In genomic region chr3:20563236-20563635, GRCh38 we compare ENCODE assay signal across 23 cellular contexts.
A peak's percentile ranks its signal among the peaks of the same experiment; 100 is the strongest.
DNase-seq lines count a peak whose midpoint lies in the region; ATAC-seq and TF ChIP-seq lines count a peak whose summit lies in the region.
"Had no signal": no experiment of that assay in that cellular context is flagged by ENCODE, and none has a peak within 500 bp of the region (broad histone marks: within the 10 kb centered on the region; RNA-seq: fewer than 3 reads in every experiment).

No MANE protein-coding gene starts in this region.

- peak overlapping the region; percentile 7 to 71 (median 16) for H3K27ac Mint-ChIP-seq in nephron
- H3K27ac Mint-ChIP-seq: CD4-positive, alpha-beta T cell; GM23338; H9; IgD-negative memory B cell had no signal

- no peak for ATAC-seq in HG02678 (IDR thresholded peaks at IDR 0.05; ENCODE audit: unreplicated experiment)
- ATAC-seq: GM23338, PC-3, Right ventricle myocardium inferior had no signal

- H3K4me1 Mint-ChIP-seq in nephron, result peaks cover 11% of the 10 kb centered on the region
- H3K4me1 Mint-ChIP-seq: GM23338, H9 had no signal

- TF ChIP-seq CTCF in AG09309 (IDR thresholded peaks at IDR 0.05; ENCODE audit: control insufficient read depth, insufficient read depth, low read depth, low read length, missing control alignments) (no peak), fibroblast of mammary gland (conservative IDR thresholded peaks at IDR 0.05; ENCODE audit: control insufficient read depth, insufficient read depth, low read depth, low read length) (no peak), nephron (IDR thresholded peaks at IDR 0.05; ENCODE audit: unreplicated experiment in 3 of 3) (no peak), thyroid gland (IDR thresholded peaks at IDR 0.05) (no peak), esophagus squamous epithelium (IDR thresholded peaks at IDR 0.05) (no peak)

- no peaks in the 10 kb centered on the region for H3K36me3 ChIP-seq in thyroid gland
- no peaks in the 10 kb centered on the region for H3K36me3 ChIP-seq in esophagus squamous epithelium
- H3K36me3 ChIP-seq: BLaER1 treated with 17β-estradiol and CSF1 and Interleukin-3, amounts not matched to agents 10 nM and 100 nM; SJCRH30 had no signal

- H3K4me3 ChIP-seq in AG09309 (ENCODE audit: control insufficient read depth, low read depth, low read length), result no peak overlapping the region
- H3K4me3 ChIP-seq in fibroblast of mammary gland (ENCODE audit: control insufficient read depth, low read depth, low read length), result no peak overlapping the region
- no peak overlapping the region for H3K4me3 ChIP-seq in thyroid gland (replicated peaks in 1 of 3)
- H3K4me3 ChIP-seq in esophagus squamous epithelium, result no peak overlapping the region
- H3K4me3 ChIP-seq: BLaER1 treated with 17β-estradiol and CSF1 and Interleukin-3, amounts not matched to agents 10 nM and 100 nM; GM23338; SJCRH30 had no signal

- intact Hi-C loops in thyroid gland (cut with DNase I) (no loop called here), esophagus squamous epithelium (cut with DNase I) (no loop called here)

- TF ChIP-seq POLR2A in thyroid gland (IDR thresholded peaks at IDR 0.05), result no peak
- TF ChIP-seq POLR2A in esophagus squamous epithelium (IDR thresholded peaks at IDR 0.05), result no peak

- no peaks in the 10 kb centered on the region for H3K36me3 Mint-ChIP-seq in nephron (ENCODE audit: low read depth)

- no peaks in the 10 kb centered on the region for H3K9me3 ChIP-seq in thyroid gland
- H3K9me3 ChIP-seq in esophagus squamous epithelium, result no peaks in the 10 kb centered on the region
- H3K9me3 ChIP-seq: BLaER1 treated with 17β-estradiol and CSF1 and Interleukin-3, amounts not matched to agents 10 nM and 100 nM; SJCRH30 had no signal

- DNase-seq in AG09309 (ENCODE audit: low read depth) (peak; percentile 41), LoVo (ENCODE audit: low spot score) (peak; percentile 7), fibroblast of mammary gland (ENCODE audit: low read depth) (peak; percentile 20), thyroid gland (no peak), esophagus squamous epithelium (lab: John Stamatoyannopoulos, UW) (no peak)
- DNase-seq: CD4-positive, alpha-beta T cell; H9; MV-4-11; NCI-H1105 treated with DMSO at 0.1 percent for 48 hours; NCI-H146; NCI-H1930; NCI-H2107; NCI-H446 treated with DMSO at 0.1 percent for 48 hours; NCI-H82; NK-92 treated with Interleukin-12 subunit alpha and Interleukin-12 subunit beta, amount 100 ng/mL, for 24 hours; PC-3; SJCRH30 had no signal

- no peaks in the 10 kb centered on the region for H3K27me3 Mint-ChIP-seq in nephron (ENCODE audit: low read depth)
- H3K27me3 Mint-ChIP-seq: CD4-positive, alpha-beta T cell; IgD-negative memory B cell had no signal

- H3K4me1 ChIP-seq in thyroid gland (no peaks in the 10 kb centered on the region), esophagus squamous epithelium (no peaks in the 10 kb centered on the region)
- H3K4me1 ChIP-seq: SJCRH30 had no signal

- WGBS in thyroid gland, 2 donors, result 61 to 77% methylated on average over 4 of the region's 4 CpGs
- WGBS in esophagus squamous epithelium, 2 donors, result 51 to 64% methylated on average over 4 of the region's 4 CpGs

- H3K27ac ChIP-seq in thyroid gland, result no peak overlapping the region
- H3K27ac ChIP-seq in esophagus squamous epithelium, result no peak overlapping the region
- H3K27ac ChIP-seq: BLaER1 treated with 17β-estradiol and CSF1 and Interleukin-3, amounts not matched to agents 10 nM and 100 nM; SJCRH30 had no signal

- H3K4me3 Mint-ChIP-seq in nephron, result no peak overlapping the region
- H3K4me3 Mint-ChIP-seq: CD4-positive, alpha-beta T cell; GM23338; H9; IgD-negative memory B cell had no signal

- H3K27me3 ChIP-seq in thyroid gland (no peaks in the 10 kb centered on the region), esophagus squamous epithelium (no peaks in the 10 kb centered on the region)
- H3K27me3 ChIP-seq: BLaER1 treated with 17β-estradiol and CSF1 and Interleukin-3, amounts not matched to agents 10 nM and 100 nM; SJCRH30 had no signal

- H3K9me3 Mint-ChIP-seq in nephron, result no peaks in the 10 kb centered on the region
- H3K9me3 Mint-ChIP-seq: GM23338, H9 had no signal

Comparison
In these comparisons a context has a peak if more than half of its experiments do, and no peak if none do; other contexts are left out.
1. DNase-seq: peak in AG09309 (single experiment), LoVo (single experiment) and fibroblast of mammary gland (single experiment); none in thyroid gland (0 of 2) and esophagus squamous epithelium (single experiment).